ENCODE assay signal across 17 cellular contexts in the genomic region with DNA sequence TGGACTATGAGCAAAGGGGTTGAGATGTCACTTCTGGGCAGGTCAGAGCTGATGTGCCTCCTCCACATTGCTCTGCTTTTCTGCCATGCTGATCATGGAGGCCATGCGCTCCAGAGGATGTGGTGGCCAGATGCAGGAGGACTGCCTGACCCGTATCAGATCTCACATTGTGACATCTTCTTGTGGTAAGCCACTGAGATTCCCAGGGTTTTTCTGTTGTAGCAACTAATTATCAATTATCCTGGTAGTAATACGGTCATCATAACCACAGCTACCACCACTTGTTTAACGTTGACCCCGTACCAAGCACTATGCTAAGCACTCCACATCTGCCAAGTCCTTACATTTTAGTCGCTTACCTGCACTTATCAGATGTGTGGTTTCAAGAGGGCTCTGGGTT.
A peak's percentile ranks its signal among the peaks of the same experiment; 100 is the strongest.
DNase-seq lines count a peak whose midpoint lies in the region; ATAC-seq and TF ChIP-seq lines count a peak whose summit lies in the region.
"Had no signal": no experiment of that assay in that cellular context is flagged by ENCODE, and none has a peak within 500 bp of the region (broad histone marks: within the 10 kb centered on the region; RNA-seq: fewer than 3 reads in every experiment).

No MANE protein-coding gene starts in this region.

- H3K27ac ChIP-seq in adrenal gland: no peak overlapping the region
- H3K27ac ChIP-seq: SJCRH30 had no signal

- no peak overlapping the region for H3K27ac Mint-ChIP-seq in stimulated activated naive B cell treated with anti-CD40 and anti-IgM and Interleukin-4, amounts not matched to agents 10 μg/mL and 1 μg/mL and 100 μg/mL, for 72 hours

- H3K4me3 ChIP-seq in AG10803 (ENCODE audit: low read length) (no peak overlapping the region), adrenal gland (no peak overlapping the region)
- H3K4me3 ChIP-seq in Jurkat, Clone E6-1 (ENCODE audit: low read length): no peak overlapping the region
- H3K4me3 ChIP-seq: SJCRH30 had no signal

- no peaks in the 10 kb centered on the region for H3K4me1 Mint-ChIP-seq in stimulated activated naive B cell treated with anti-CD40 and anti-IgM and Interleukin-4, amounts not matched to agents 10 μg/mL and 1 μg/mL and 100 μg/mL, for 72 hours

- intact Hi-C loops in adrenal gland (cut with DNase I): no loop called here
- intact Hi-C loops in posterior cingulate gyrus (cut with DNase I): no loop called here

- no peak for TF ChIP-seq CTCF in AG10803 (conservative IDR thresholded peaks at IDR 0.05; ENCODE audit: low read length)
- no peak for TF ChIP-seq CTCF in adrenal gland (IDR thresholded peaks at IDR 0.05)

- DNase-seq in AG10803 (ENCODE audit: low read depth) (peak; percentile 72), UCSD-AML1 (lab: John Stamatoyannopoulos, UW; ENCODE audit: unreplicated experiment) (peak; percentile 23), fibroblast of peridontal ligament (ENCODE audit: extremely low read depth) (peak; percentile 25), adrenal gland (no peak), NCI-H226 (no peak), posterior cingulate gyrus (no peak)
- peak; percentile 40 for DNase-seq in Jurkat, Clone E6-1 (ENCODE audit: low read depth, low spot score)
- no peak for DNase-seq in stimulated activated naive B cell treated with anti-CD40 and anti-IgM and Interleukin-4, amounts not matched to agents 10 μg/mL and 1 μg/mL and 100 μg/mL, for 72 hours
- DNase-seq: C1 segment of cervical spinal cord, DND-41, GDM1, GOT3, Kasumi-1, NCI-H187 treated with DMSO at 0.1 percent for 48 hours, NCI-H446 treated with DMSO at 0.1 percent for 48 hours, PC-3, SJCRH30 had no signal

- H3K36me3 Mint-ChIP-seq in stimulated activated naive B cell treated with anti-CD40 and anti-IgM and Interleukin-4, amounts not matched to agents 10 μg/mL and 1 μg/mL and 100 μg/mL, for 72 hours: peaks cover 3 to 16% of the 10 kb centered on the region in 2 donors

- H3K9me3 Mint-ChIP-seq in stimulated activated naive B cell treated with anti-CD40 and anti-IgM and Interleukin-4, amounts not matched to agents 10 μg/mL and 1 μg/mL and 100 μg/mL, for 72 hours: peaks cover 0 to 9% of the 10 kb centered on the region in 2 donors

- H3K36me3 ChIP-seq in adrenal gland (replicated peaks in 1 of 2): no peaks in the 10 kb centered on the region
- H3K36me3 ChIP-seq: SJCRH30 had no signal

- 76 to 94% (median 91%) methylated on average over 6 of the region's 6 CpGs for WGBS in adrenal gland, 4 donors

- H3K9me3 ChIP-seq in adrenal gland (replicated peaks in 1 of 3): no peaks in the 10 kb centered on the region
- H3K9me3 ChIP-seq: SJCRH30 had no signal

- H3K4me3 Mint-ChIP-seq in stimulated activated naive B cell treated with anti-CD40 and anti-IgM and Interleukin-4, amounts not matched to agents 10 μg/mL and 1 μg/mL and 100 μg/mL, for 72 hours: no peak overlapping the region

- TF ChIP-seq POLR2A in adrenal gland (IDR thresholded peaks at IDR 0.05): no peak

- H3K4me1 ChIP-seq in adrenal gland (replicated peaks in 1 of 2): no peaks in the 10 kb centered on the region
- H3K4me1 ChIP-seq: SJCRH30 had no signal

- no peaks in the 10 kb centered on the region for H3K27me3 ChIP-seq in adrenal gland
- H3K27me3 ChIP-seq: SJCRH30 had no signal

- H3K27me3 Mint-ChIP-seq in stimulated activated naive B cell treated with anti-CD40 and anti-IgM and Interleukin-4, amounts not matched to agents 10 μg/mL and 1 μg/mL and 100 μg/mL, for 72 hours: peaks cover 20 to 36% of the 10 kb centered on the region in 2 donors

- ATAC-seq in stimulated activated naive B cell treated with anti-CD40 and anti-IgM and Interleukin-4, amounts not matched to agents 10 μg/mL and 1 μg/mL and 100 μg/mL, for 72 hours (replicated peaks): no peak
- ATAC-seq: PC-3 had no signal

Comparison
In these comparisons a context has a peak if more than half of its experiments do, and no peak if none do; other contexts are left out.
1. DNase-seq: peak in AG10803 (single experiment), Jurkat, Clone E6-1 (single experiment), UCSD-AML1 (single experiment) and fibroblast of peridontal ligament (single experiment); none in stimulated activated naive B cell treated with anti-CD40 and anti-IgM and Interleukin-4, amounts not matched to agents 10 μg/mL and 1 μg/mL and 100 μg/mL, for 72 hours (single experiment), adrenal gland (0 of 7), NCI-H226 (single experiment) and posterior cingulate gyrus (0 of 10).